In genomic region chr1:67169496-67169895, GRCh38 we compare ENCODE assay signal across 17 cellular contexts. TPM values are rescaled to one million over a fixed set of nuclear protein-coding genes. Genes with fewer than 3 reads are reported as not detected.
DNase-seq lines count a peak whose midpoint lies in the region; ATAC-seq lines count a peak whose summit lies in the region.
"Had no signal": no experiment of that assay in that cellular context is flagged by ENCODE, and none has a peak within 500 bp of the region (broad histone marks: within the 10 kb centered on the region; RNA-seq: fewer than 3 reads in every experiment).

No MANE protein-coding gene starts in this region.

- no peaks in the 10 kb centered on the region for H3K27me3 Mint-ChIP-seq in activated T-helper 17 cell treated with anti-CD3 and anti-CD28 coated beads, Interleukin-2, amount 50 U/mL, for 72 hours

- H3K4me1 Mint-ChIP-seq in activated T-helper 17 cell treated with anti-CD3 and anti-CD28 coated beads, Interleukin-2, amount 50 U/mL, for 72 hours, result peaks cover 40% of the 10 kb centered on the region
- H3K4me1 Mint-ChIP-seq: nephron had no signal

- peak overlapping the region; percentile 80 for H3K4me3 Mint-ChIP-seq in activated T-helper 17 cell treated with anti-CD3 and anti-CD28 coated beads, Interleukin-2, amount 50 U/mL, for 72 hours
- H3K4me3 Mint-ChIP-seq: nephron; stimulated activated naive B cell treated with anti-CD40 and anti-IgM and Interleukin-4, amounts not matched to agents 10 μg/mL and 1 μg/mL and 100 μg/mL, for 72 hours had no signal

- DNase-seq in NK-92 (lab: John Stamatoyannopoulos, UW; ENCODE audit: unreplicated experiment) (no peak), dermis blood vessel endothelial cell (no peak), HK-2 (ENCODE audit: unreplicated experiment) (no peak)
- DNase-seq: activated naive CD4-positive, alpha-beta T cell; GF-D8; stimulated activated naive B cell treated with anti-CD40 and anti-IgM and Interleukin-4, amounts not matched to agents 10 μg/mL and 1 μg/mL and 100 μg/mL, for 72 hours; trophoblast cell had no signal

- H3K27ac Mint-ChIP-seq in activated T-helper 17 cell treated with anti-CD3 and anti-CD28 coated beads, Interleukin-2, amount 50 U/mL, for 72 hours, result peak overlapping the region; percentile 100
- H3K27ac Mint-ChIP-seq: stimulated activated naive B cell treated with anti-CD40 and anti-IgM and Interleukin-4, amounts not matched to agents 10 μg/mL and 1 μg/mL and 100 μg/mL, for 72 hours had no signal

- H3K9me3 Mint-ChIP-seq in activated T-helper 17 cell treated with anti-CD3 and anti-CD28 coated beads, Interleukin-2, amount 50 U/mL, for 72 hours, result no peaks in the 10 kb centered on the region
- H3K9me3 Mint-ChIP-seq: nephron had no signal

- H3K36me3 Mint-ChIP-seq in activated T-helper 17 cell treated with anti-CD3 and anti-CD28 coated beads, Interleukin-2, amount 50 U/mL, for 72 hours (ENCODE audit: low read depth), result peaks cover 79% of the 10 kb centered on the region
- H3K36me3 Mint-ChIP-seq: stimulated activated naive B cell treated with anti-CD40 and anti-IgM and Interleukin-4, amounts not matched to agents 10 μg/mL and 1 μg/mL and 100 μg/mL, for 72 hours had no signal

- peak; percentile 57 for ATAC-seq in GM18511 (IDR thresholded peaks at IDR 0.05; ENCODE audit: unreplicated experiment)
- ATAC-seq in GM19452 (IDR thresholded peaks at IDR 0.05; ENCODE audit: unreplicated experiment), result peak; percentile 43
- peak; percentile 27 for ATAC-seq in HG03060 (IDR thresholded peaks at IDR 0.05; ENCODE audit: low read depth, unreplicated experiment)
- ATAC-seq in activated T-helper 17 cell treated with anti-CD3 and anti-CD28 coated beads, Interleukin-2, amount 50 U/mL, for 72 hours (replicated peaks), result no peak
- ATAC-seq in GM19324 (IDR thresholded peaks at IDR 0.05; ENCODE audit: low FRiP score, unreplicated experiment), result no peak
- ATAC-seq: stimulated activated naive B cell treated with anti-CD40 and anti-IgM and Interleukin-4, amounts not matched to agents 10 μg/mL and 1 μg/mL and 100 μg/mL, for 72 hours had no signal

RNA-seq across cellular contexts. Expression of gene IL23R, which starts 3.2 kb away (rescaled TPM):
- 10 to 100 TPM; 15.2 to 20.1 TPM for total RNA-seq in activated T-helper 17 cell treated with anti-CD3 and anti-CD28 coated beads, Interleukin-2, amount 50 U/mL, for 72 hours
- not detected in 2 replicates for total RNA-seq in dermis blood vessel endothelial cell
- total RNA-seq: frontal cortex, HT-29, LHCN-M2, lung microvascular endothelial cell had no signal

RNA-seq across cellular contexts. Expression of gene C1orf141, which starts 34.7 kb away (rescaled TPM):
- total RNA-seq in activated T-helper 17 cell treated with anti-CD3 and anti-CD28 coated beads, Interleukin-2, amount 50 U/mL, for 72 hours, result under 1 TPM; 0.71 to 0.82 TPM
- total RNA-seq in dermis blood vessel endothelial cell, result not detected in 2 replicates
- total RNA-seq: HT-29, LHCN-M2, lung microvascular endothelial cell had no signal

Comparison
In these comparisons a context has a peak if more than half of its experiments do, and no peak if none do; other contexts are left out.
1. ATAC-seq: peak in GM18511 (single experiment), GM19452 (single experiment) and HG03060 (single experiment); none in activated T-helper 17 cell treated with anti-CD3 and anti-CD28 coated beads, Interleukin-2, amount 50 U/mL, for 72 hours (single experiment) and GM19324 (single experiment).
2. RNA of gene IL23R, which starts 3.2 kb away (total RNA-seq): 15.2 to 20.1 TPM in activated T-helper 17 cell treated with anti-CD3 and anti-CD28 coated beads, Interleukin-2, amount 50 U/mL, for 72 hours; not detected in dermis blood vessel endothelial cell; every median in the first group is over 10 times any median in the second.